10 cellular contexts compared by ENCODE assay signal in genomic region chr11:35158371-35159081, GRCh38. TPM values are rescaled to one million over a fixed set of nuclear protein-coding genes. Genes with fewer than 3 reads are reported as not detected.
DNase-seq lines count a peak whose midpoint lies in the region; ATAC-seq, FAIRE-seq and TF ChIP-seq lines count a peak whose summit lies in the region.
"Had no signal": no experiment of that assay in that cellular context is flagged by ENCODE, and none has a peak within 500 bp of the region (broad histone marks: within the 10 kb centered on the region; RNA-seq: fewer than 3 reads in every experiment).

No MANE protein-coding gene starts in this region.

- H3K27ac ChIP-seq in RWPE2 (ENCODE audit: poor library complexity, severe bottlenecking), result peak overlapping the region; percentile 99
- no peak overlapping the region for H3K27ac ChIP-seq in foreskin keratinocyte
- no peak overlapping the region for H3K27ac ChIP-seq in PC-3 (ENCODE audit: low read length)

- TF ChIP-seq CTCF in RWPE2 (IDR thresholded peaks at IDR 0.05; ENCODE audit: poor library complexity, severe bottlenecking) (no peak), foreskin keratinocyte (conservative IDR thresholded peaks at IDR 0.05) (no peak), PC-3 (conservative IDR thresholded peaks at IDR 0.05; ENCODE audit: low read depth, low read length) (no peak)

- intact Hi-C loops in posterior vena cava (cut with DNase I), result no loop called here
- intact Hi-C loops in PC-3 (cut with micrococcal nuclease), result no loop called here

- H3K4me1 ChIP-seq in RWPE2 (ENCODE audit: insufficient read depth, poor library complexity, severe bottlenecking) (peaks cover 98% of the 10 kb centered on the region), foreskin keratinocyte (peaks cover 88% of the 10 kb centered on the region), PC-3 (ENCODE audit: insufficient read depth, low read length) (peaks cover 17% of the 10 kb centered on the region)

- H3K27me3 ChIP-seq in RWPE2 (ENCODE audit: insufficient read depth, poor library complexity, severe bottlenecking) (no peaks in the 10 kb centered on the region), foreskin keratinocyte (no peaks in the 10 kb centered on the region), PC-3 (ENCODE audit: low read length) (no peaks in the 10 kb centered on the region)

- no peak overlapping the region for H2AFZ ChIP-seq in PC-3 (ENCODE audit: low read length)

- H3K36me3 ChIP-seq in RWPE2 (ENCODE audit: low read depth) (peaks cover 67% of the 10 kb centered on the region), PC-3 (ENCODE audit: low read depth, low read length) (peaks cover 67% of the 10 kb centered on the region)

- peak; percentile 60 for DNase-seq in EH (ENCODE audit: low read depth)
- no peak for DNase-seq in RWPE2 (ENCODE audit: low spot score)
- DNase-seq in foreskin keratinocyte, result peak; percentile 83 to 89
- peak; percentile 78 for DNase-seq in posterior vena cava (ENCODE audit: low spot score)
- no peak for DNase-seq in PC-3
- DNase-seq in NK-92 treated with Interleukin-12 subunit alpha and Interleukin-12 subunit beta, amount 100 ng/mL, for 24 hours (lab: John Stamatoyannopoulos, UW), result no peak
- no peak for DNase-seq in RCC 7860 (ENCODE audit: low spot score)

- no TSS peak for BruUV-seq in PC-3 (replicated peaks; lab: Mats Ljungman, UMichigan)

- CTCF ChIA-PET in PC-3 (lab: Charles Lee), result no interaction called here

- ATAC-seq in RWPE2 (ENCODE audit: low read depth) (peak; percentile 77), foreskin keratinocyte (peak; percentile 54), PC-3 (no peak), HG03135 (IDR thresholded peaks at IDR 0.05; ENCODE audit: unreplicated experiment) (no peak)

- no peaks in the 10 kb centered on the region for H3K9me2 ChIP-seq in PC-3 (replicated peaks; ENCODE audit: low read length)

- no peak overlapping the region for H3K9ac ChIP-seq in PC-3 (ENCODE audit: low read length)

- POLR2A ChIA-PET in PC-3 (lab: Charles Lee; ENCODE audit: unreplicated experiment), result no interaction called here

- no peak for FAIRE-seq in RCC 7860 (lab: Jason Lieb, UNC)
- FAIRE-seq: GM18507, TTC549 had no signal

- H3K9me3 ChIP-seq in RWPE2 (ENCODE audit: severe bottlenecking) (no peaks in the 10 kb centered on the region), PC-3 (ENCODE audit: low read length) (no peaks in the 10 kb centered on the region)

- peaks cover 85% of the 10 kb centered on the region for H4K20me1 ChIP-seq in PC-3 (ENCODE audit: low read length)

- no peak overlapping the region for H3K4me2 ChIP-seq in PC-3 (ENCODE audit: low read length)

- no peaks in the 10 kb centered on the region for H3F3A ChIP-seq in PC-3 (ENCODE audit: low read length, unreplicated experiment)

- H3K79me2 ChIP-seq in PC-3 (ENCODE audit: low read length), result peaks cover 100% of the 10 kb centered on the region

- H3K4me3 ChIP-seq in RWPE2 (ENCODE audit: severe bottlenecking), result no peak overlapping the region
- H3K4me3 ChIP-seq in PC-3 (ENCODE audit: low read length), result no peak overlapping the region

RNA-seq across cellular contexts. Expression of gene CD44, which starts 19.6 kb away (rescaled TPM):
- total RNA-seq in foreskin keratinocyte, result 1,058 and 1,283 TPM in 2 replicates
- polyA plus RNA-seq in foreskin keratinocyte, result 489 and 531 TPM in 2 replicates
- total RNA-seq in posterior vena cava, result 100 to 1,000 TPM; 219 to 562 TPM
- 181 and 241 TPM in 2 replicates for total RNA-seq in PC-3 (2014; rRNA removed)

Comparison
In these comparisons a context has a peak if more than half of its experiments do, and no peak if none do; other contexts are left out.
1. DNase-seq: peak in EH (single experiment), foreskin keratinocyte (2 of 2) and posterior vena cava (single experiment); none in RWPE2 (single experiment), PC-3 (single experiment), NK-92 treated with Interleukin-12 subunit alpha and Interleukin-12 subunit beta, amount 100 ng/mL, for 24 hours (single experiment) and RCC 7860 (single experiment).
2. ATAC-seq: peak in RWPE2 (single experiment) and foreskin keratinocyte (single experiment); none in PC-3 (single experiment) and HG03135 (single experiment).